ENCODE assay signal across 9 cellular contexts in the genomic region with DNA sequence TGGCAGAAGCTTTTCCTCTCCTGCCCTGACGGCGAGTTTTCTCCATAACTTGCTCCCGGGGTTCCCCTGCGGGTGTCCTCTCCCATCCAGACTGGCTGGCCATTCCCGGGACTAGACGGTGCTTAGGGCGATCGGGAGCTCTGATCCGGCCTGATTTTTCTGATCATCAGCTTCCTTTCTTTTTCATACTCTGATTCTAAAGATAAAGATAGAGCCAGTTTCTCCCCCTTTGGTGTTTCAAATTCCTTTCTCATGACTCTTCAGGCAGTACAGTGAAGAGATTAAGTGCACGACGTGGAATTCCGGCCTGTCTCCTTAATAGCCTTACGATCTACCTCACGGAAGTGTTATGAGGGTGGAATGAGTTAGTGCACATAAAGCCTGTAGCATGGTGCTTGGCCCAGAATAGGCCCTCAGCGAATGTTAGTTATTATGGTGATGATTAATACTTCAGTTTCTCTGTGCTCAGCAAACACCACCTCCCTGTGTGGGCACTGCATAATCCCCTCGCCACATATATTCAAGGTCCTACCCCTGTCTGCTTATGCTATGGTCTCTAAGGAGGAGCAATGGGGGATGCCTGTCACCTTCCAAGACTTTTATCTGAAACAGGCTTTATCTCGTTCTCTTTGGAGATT.
DNase-seq lines count a peak whose midpoint lies in the region; ATAC-seq and TF ChIP-seq lines count a peak whose summit lies in the region.
"Had no signal": no experiment of that assay in that cellular context is flagged by ENCODE, and none has a peak within 500 bp of the region (broad histone marks: within the 10 kb centered on the region; RNA-seq: fewer than 3 reads in every experiment).

No MANE protein-coding gene starts in this region.

- CTCF ChIA-PET in MCF 10A (lab: Yijun Ruan, JAX): interaction anchor here (0.6 to 0.7 kb wide), 2 partner anchors 78 to 228 kb away, joined by 3 to 4 read pairs; no protein-coding TSS in a partner anchor
- CTCF ChIA-PET in activated CD8-positive, alpha-beta T cell treated with anti-CD3 and anti-CD28 coated beads for 36 hours (lab: Charles Lee): interaction anchor here (0.6 kb wide), 1 partner anchor 1911 kb away, joined by 3 read pairs; no protein-coding TSS in a partner anchor

- H3K36me3 ChIP-seq in breast epithelium (no peaks in the 10 kb centered on the region), adipocyte (ENCODE audit: control insufficient read depth, insufficient read depth, low read length, severe bottlenecking) (no peaks in the 10 kb centered on the region), colonic mucosa (no peaks in the 10 kb centered on the region)

- BruUV-seq in MCF 10A (replicated peaks; lab: Mats Ljungman, UMichigan): no TSS peak

- no peak overlapping the region for H3K27ac ChIP-seq in breast epithelium
- no peak overlapping the region for H3K27ac ChIP-seq in colonic mucosa

- no peaks in the 10 kb centered on the region for H3K4me1 ChIP-seq in breast epithelium
- H3K4me1 ChIP-seq in adipocyte (ENCODE audit: control insufficient read depth, insufficient read depth, low read length): no peaks in the 10 kb centered on the region
- H3K4me1 ChIP-seq in colonic mucosa: no peaks in the 10 kb centered on the region

- H3K27me3 Mint-ChIP-seq in MCF 10A (ENCODE audit: insufficient read depth, unreplicated experiment): no peaks in the 10 kb centered on the region
- H3K27me3 Mint-ChIP-seq in activated CD8-positive, alpha-beta T cell treated with anti-CD3 and anti-CD28 coated beads for 36 hours: no peaks in the 10 kb centered on the region
- no peaks in the 10 kb centered on the region for H3K27me3 Mint-ChIP-seq in activated T-helper 17 cell treated with anti-CD3 and anti-CD28 coated beads, Interleukin-2, amount 50 U/mL, for 72 hours
- H3K27me3 Mint-ChIP-seq: activated CD4-positive, alpha-beta T cell treated with anti-CD3 and anti-CD28 coated beads for 36 hours had no signal

- POLR2A ChIA-PET in MCF 10A (lab: Yijun Ruan, JAX): no interaction called here
- POLR2A ChIA-PET in activated CD8-positive, alpha-beta T cell treated with anti-CD3 and anti-CD28 coated beads for 36 hours (lab: Charles Lee): no interaction called here

- H3K4me3 ChIP-seq in breast epithelium (peak overlapping the region in 1 of 3 donors; percentile 28), adipocyte (ENCODE audit: low read length) (peak overlapping the region; percentile 43), colonic mucosa (no peak overlapping the region)

- H3K9me3 Mint-ChIP-seq in MCF 10A (ENCODE audit: unreplicated experiment): no peaks in the 10 kb centered on the region
- H3K9me3 Mint-ChIP-seq in activated CD8-positive, alpha-beta T cell treated with anti-CD3 and anti-CD28 coated beads for 36 hours: peaks cover 7% of the 10 kb centered on the region
- peaks cover 11% of the 10 kb centered on the region for H3K9me3 Mint-ChIP-seq in activated T-helper 17 cell treated with anti-CD3 and anti-CD28 coated beads, Interleukin-2, amount 50 U/mL, for 72 hours

- H3K9me3 ChIP-seq in breast epithelium (no peaks in the 10 kb centered on the region), adipocyte (ENCODE audit: control insufficient read depth, low read length) (no peaks in the 10 kb centered on the region), colonic mucosa (no peaks in the 10 kb centered on the region)

- intact Hi-C loops in MCF 10A (cut with micrococcal nuclease): no loop called here
- intact Hi-C loops in breast epithelium (cut with DNase I; ENCODE audit: low total_unique reads): no loop called here
- intact Hi-C loops in activated CD8-positive, alpha-beta T cell treated with anti-CD3 and anti-CD28 coated beads for 36 hours (cut with micrococcal nuclease): no loop called here
- intact Hi-C loops in colonic mucosa (cut with DNase I): no loop called here

- H3K4me3 Mint-ChIP-seq in MCF 10A (ENCODE audit: unreplicated experiment): no peak overlapping the region
- H3K4me3 Mint-ChIP-seq in activated CD8-positive, alpha-beta T cell treated with anti-CD3 and anti-CD28 coated beads for 36 hours: no peak overlapping the region
- H3K4me3 Mint-ChIP-seq in activated T-helper 17 cell treated with anti-CD3 and anti-CD28 coated beads, Interleukin-2, amount 50 U/mL, for 72 hours: no peak overlapping the region
- H3K4me3 Mint-ChIP-seq: activated CD4-positive, alpha-beta T cell treated with anti-CD3 and anti-CD28 coated beads for 36 hours had no signal

- H3K9ac ChIP-seq in adipocyte (ENCODE audit: low read length) (no peak overlapping the region), colonic mucosa (ENCODE audit: low read depth in 2 of 2, low read length in 2 of 2) (no peak overlapping the region)

- no peaks in the 10 kb centered on the region for H3K36me3 Mint-ChIP-seq in MCF 10A (ENCODE audit: insufficient read depth, unreplicated experiment)
- H3K36me3 Mint-ChIP-seq in activated CD8-positive, alpha-beta T cell treated with anti-CD3 and anti-CD28 coated beads for 36 hours (ENCODE audit: low read depth): no peaks in the 10 kb centered on the region
- H3K36me3 Mint-ChIP-seq in activated T-helper 17 cell treated with anti-CD3 and anti-CD28 coated beads, Interleukin-2, amount 50 U/mL, for 72 hours (ENCODE audit: low read depth): no peaks in the 10 kb centered on the region

- no peaks in the 10 kb centered on the region for H3K27me3 ChIP-seq in breast epithelium
- H3K27me3 ChIP-seq in adipocyte (replicated peaks; ENCODE audit: control insufficient read depth, insufficient read depth, low read length): no peaks in the 10 kb centered on the region
- no peaks in the 10 kb centered on the region for H3K27me3 ChIP-seq in colonic mucosa

- H3K4me1 Mint-ChIP-seq in MCF 10A (ENCODE audit: insufficient read depth, unreplicated experiment): peaks cover 7% of the 10 kb centered on the region
- H3K4me1 Mint-ChIP-seq in activated CD8-positive, alpha-beta T cell treated with anti-CD3 and anti-CD28 coated beads for 36 hours (ENCODE audit: low read depth): no peaks in the 10 kb centered on the region
- H3K4me1 Mint-ChIP-seq in activated T-helper 17 cell treated with anti-CD3 and anti-CD28 coated beads, Interleukin-2, amount 50 U/mL, for 72 hours: no peaks in the 10 kb centered on the region
- H3K4me1 Mint-ChIP-seq: activated CD4-positive, alpha-beta T cell treated with anti-CD3 and anti-CD28 coated beads for 36 hours had no signal

- no peak for TF ChIP-seq CTCF in MCF 10A (IDR thresholded peaks at IDR 0.05; ENCODE audit: unreplicated experiment)
- no peak for TF ChIP-seq CTCF in breast epithelium (IDR thresholded peaks at IDR 0.05)
- no peak for TF ChIP-seq CTCF in activated CD8-positive, alpha-beta T cell treated with anti-CD3 and anti-CD28 coated beads for 36 hours (IDR thresholded peaks at IDR 0.05)
- TF ChIP-seq CTCF in colonic mucosa (IDR thresholded peaks at IDR 0.05): no peak

- DNase-seq in MCF 10A (ENCODE audit: unreplicated experiment) (peak; percentile 10), breast epithelium (ENCODE audit: low spot score in 2 of 2) (no peak), adipocyte (ENCODE audit: low read depth) (peak; percentile 48), iPS-NIHi7 (ENCODE audit: extremely low spot score) (peak; percentile 22), colonic mucosa (no peak)
- DNase-seq in activated CD8-positive, alpha-beta T cell treated with anti-CD3 and anti-CD28 coated beads for 36 hours: no peak
- DNase-seq: activated CD4-positive, alpha-beta T cell treated with anti-CD3 and anti-CD28 coated beads for 36 hours had no signal

- TF ChIP-seq POLR2A in breast epithelium (IDR thresholded peaks at IDR 0.05): no peak

- ATAC-seq in activated CD8-positive, alpha-beta T cell treated with anti-CD3 and anti-CD28 coated beads for 36 hours: no peak
- no peak for ATAC-seq in GM21360 (IDR thresholded peaks at IDR 0.05; ENCODE audit: unreplicated experiment)
- no peak for ATAC-seq in activated T-helper 17 cell treated with anti-CD3 and anti-CD28 coated beads, Interleukin-2, amount 50 U/mL, for 72 hours (replicated peaks)
- ATAC-seq: activated CD4-positive, alpha-beta T cell treated with anti-CD3 and anti-CD28 coated beads for 36 hours had no signal

- no peak overlapping the region for H3K27ac Mint-ChIP-seq in MCF 10A (ENCODE audit: low read depth, unreplicated experiment)
- H3K27ac Mint-ChIP-seq in activated CD8-positive, alpha-beta T cell treated with anti-CD3 and anti-CD28 coated beads for 36 hours: no peak overlapping the region
- H3K27ac Mint-ChIP-seq in activated T-helper 17 cell treated with anti-CD3 and anti-CD28 coated beads, Interleukin-2, amount 50 U/mL, for 72 hours: no peak overlapping the region
- H3K27ac Mint-ChIP-seq: activated CD4-positive, alpha-beta T cell treated with anti-CD3 and anti-CD28 coated beads for 36 hours had no signal

Comparison
In these comparisons a context has a peak if more than half of its experiments do, and no peak if none do; other contexts are left out.
1. DNase-seq: peak in MCF 10A (single experiment), adipocyte (single experiment) and iPS-NIHi7 (single experiment); none in breast epithelium (0 of 2), activated CD8-positive, alpha-beta T cell treated with anti-CD3 and anti-CD28 coated beads for 36 hours (single experiment) and colonic mucosa (single experiment).